ENCODE assay signal across 11 cellular contexts in the genomic region with DNA sequence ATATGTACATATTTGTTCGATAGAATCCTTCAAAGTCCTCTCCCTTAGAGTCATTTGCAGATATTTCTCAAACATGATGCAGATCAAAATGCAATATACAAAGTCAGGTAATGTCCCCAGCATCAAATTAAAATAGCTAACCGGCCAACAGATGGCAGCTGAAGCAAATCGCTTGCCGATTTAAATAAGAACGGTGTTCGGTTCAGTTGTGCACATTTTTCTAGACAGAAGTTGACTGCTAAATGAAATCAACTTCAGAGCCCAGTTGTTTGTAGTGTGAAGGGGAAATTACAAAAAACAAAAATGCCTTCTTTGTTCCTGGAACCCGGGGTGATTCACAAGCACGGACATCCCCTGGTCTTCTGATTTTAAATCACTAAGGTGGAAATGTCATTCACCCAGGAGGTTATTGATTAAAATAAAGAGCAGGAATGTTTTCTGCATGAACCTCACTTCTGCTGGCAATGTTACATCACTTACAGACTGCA.
A peak's percentile ranks its signal among the peaks of the same experiment; 100 is the strongest.
DNase-seq lines count a peak whose midpoint lies in the region; ATAC-seq and TF ChIP-seq lines count a peak whose summit lies in the region.
"Had no signal": no experiment of that assay in that cellular context is flagged by ENCODE, and none has a peak within 500 bp of the region (broad histone marks: within the 10 kb centered on the region; RNA-seq: fewer than 3 reads in every experiment).

No MANE protein-coding gene starts in this region.

- H3K27ac Mint-ChIP-seq in CD14-positive monocyte (no peak overlapping the region), HFFc6 (no peak overlapping the region)
- H3K27ac Mint-ChIP-seq: CD4-positive, alpha-beta T cell; T-helper 2 cell treated with Interferon-gamma antibody and Interleukin-4, amounts not matched to agents 5 μg/mL and 100 μg/mL, for 36 hours had no signal

- H3K4me1 ChIP-seq in BLaER1 treated with 17β-estradiol and CSF1 and Interleukin-3, amounts not matched to agents 10 nM and 100 nM: peaks cover 87 to 100% (median 98%) of the 10 kb centered on the region in 10 experiments
- H3K4me1 ChIP-seq in RWPE2 (ENCODE audit: insufficient read depth, poor library complexity, severe bottlenecking) (no peaks in the 10 kb centered on the region), iPS-20b (ENCODE audit: insufficient read depth, low read length) (peaks cover 31% of the 10 kb centered on the region)

- H3K4me2 ChIP-seq in BLaER1 treated with 17β-estradiol and CSF1 and Interleukin-3, amounts not matched to agents 10 nM and 100 nM: peak overlapping the region; percentile 40 to 71 (median 62); a peak in 19 of 22 replicates

- H3K9me3 Mint-ChIP-seq in CD14-positive monocyte (no peaks in the 10 kb centered on the region), HFFc6 (no peaks in the 10 kb centered on the region)
- H3K9me3 Mint-ChIP-seq: CD4-positive, alpha-beta T cell; T-helper 2 cell treated with Interferon-gamma antibody and Interleukin-4, amounts not matched to agents 5 μg/mL and 100 μg/mL, for 36 hours had no signal

- H3K4me1 Mint-ChIP-seq in CD14-positive monocyte (peaks cover under 1% of the 10 kb centered on the region), HFFc6 (ENCODE audit: low read depth) (no peaks in the 10 kb centered on the region)

- H3K36me3 ChIP-seq in BLaER1 treated with 17β-estradiol and CSF1 and Interleukin-3, amounts not matched to agents 10 nM and 100 nM: peaks cover 0 to 94% (median 31%) of the 10 kb centered on the region in 11 experiments; a peak in 14 of 22 replicates
- H3K36me3 ChIP-seq in RWPE2 (ENCODE audit: low read depth) (no peaks in the 10 kb centered on the region), iPS-20b (ENCODE audit: insufficient read depth, low read depth, low read length) (no peaks in the 10 kb centered on the region)

- H3K27me3 Mint-ChIP-seq in CD14-positive monocyte (ENCODE audit: low read depth in 3 of 3) (peaks cover 0 to 3% (median 3%) of the 10 kb centered on the region in 3 donors), HFFc6 (ENCODE audit: insufficient read depth) (no peaks in the 10 kb centered on the region)
- H3K27me3 Mint-ChIP-seq: CD4-positive, alpha-beta T cell had no signal

- H3K4me3 Mint-ChIP-seq in CD14-positive monocyte (no peak overlapping the region), HFFc6 (no peak overlapping the region)
- H3K4me3 Mint-ChIP-seq: CD4-positive, alpha-beta T cell; T-helper 2 cell treated with Interferon-gamma antibody and Interleukin-4, amounts not matched to agents 5 μg/mL and 100 μg/mL, for 36 hours had no signal

- no peak for DNase-seq in RWPE2 (ENCODE audit: low spot score)
- DNase-seq in CD14-positive monocyte (ENCODE audit: low spot score): no peak
- DNase-seq in HFFc6: no peak
- DNase-seq: CD4-positive, alpha-beta T cell; midbrain had no signal

- peak overlapping the region in 5 of 11 experiments; percentile 0 to 24 (median 3); a peak in 1 of 22 replicates for H3K9ac ChIP-seq in BLaER1 treated with 17β-estradiol and CSF1 and Interleukin-3, amounts not matched to agents 10 nM and 100 nM
- peak overlapping the region; percentile 9; the same call in 1 of the 2 replicates for H3K9ac ChIP-seq in iPS-20b (ENCODE audit: low read depth, low read length)

- H3K9me3 ChIP-seq in BLaER1 treated with 17β-estradiol and CSF1 and Interleukin-3, amounts not matched to agents 10 nM and 100 nM (replicated peaks in 1 of 11): no peaks in the 10 kb centered on the region
- no peaks in the 10 kb centered on the region for H3K9me3 ChIP-seq in RWPE2 (ENCODE audit: severe bottlenecking)
- no peaks in the 10 kb centered on the region for H3K9me3 ChIP-seq in iPS-20b (ENCODE audit: insufficient read depth, low read depth, low read length)

- peak overlapping the region in 9 of 11 experiments; percentile 4 to 67 (median 48); a peak in 17 of 22 replicates for H3K27ac ChIP-seq in BLaER1 treated with 17β-estradiol and CSF1 and Interleukin-3, amounts not matched to agents 10 nM and 100 nM
- H3K27ac ChIP-seq in RWPE2 (ENCODE audit: poor library complexity, severe bottlenecking): no peak overlapping the region
- H3K27ac ChIP-seq in iPS-20b (ENCODE audit: low read length): no peak overlapping the region

- H3K36me3 Mint-ChIP-seq in CD14-positive monocyte (no peaks in the 10 kb centered on the region), HFFc6 (ENCODE audit: low read depth) (no peaks in the 10 kb centered on the region)

- TF ChIP-seq CTCF in RWPE2 (IDR thresholded peaks at IDR 0.05; ENCODE audit: poor library complexity, severe bottlenecking) (peak; percentile 13), CD14-positive monocyte (IDR thresholded peaks at IDR 0.05) (no peak), HFFc6 (IDR thresholded peaks at IDR 0.05) (no peak)

- no peaks in the 10 kb centered on the region for H3K27me3 ChIP-seq in BLaER1 treated with 17β-estradiol and CSF1 and Interleukin-3, amounts not matched to agents 10 nM and 100 nM
- peaks cover 48% of the 10 kb centered on the region for H3K27me3 ChIP-seq in RWPE2 (ENCODE audit: insufficient read depth, poor library complexity, severe bottlenecking)
- no peaks in the 10 kb centered on the region for H3K27me3 ChIP-seq in iPS-20b (ENCODE audit: insufficient read depth, low read length)

- H4K20me1 ChIP-seq in BLaER1 treated with 17β-estradiol and CSF1 and Interleukin-3, amounts not matched to agents 10 nM and 100 nM: peaks cover 3 to 100% (median 83%) of the 10 kb centered on the region in 11 experiments; a peak in 18 of 22 replicates

- ATAC-seq in GM18868 (IDR thresholded peaks at IDR 0.05; ENCODE audit: unreplicated experiment) (peak; percentile 19), RWPE2 (ENCODE audit: low read depth) (no peak), HG03460 (IDR thresholded peaks at IDR 0.05; ENCODE audit: unreplicated experiment) (no peak), GM19328 (IDR thresholded peaks at IDR 0.05; ENCODE audit: unreplicated experiment) (no peak)

- no peak overlapping the region for H3K4me3 ChIP-seq in BLaER1 treated with 17β-estradiol and CSF1 and Interleukin-3, amounts not matched to agents 10 nM and 100 nM
- H3K4me3 ChIP-seq in RWPE2 (ENCODE audit: severe bottlenecking) (no peak overlapping the region), iPS-20b (ENCODE audit: low read length) (no peak overlapping the region; the same call in 1 of the 2 replicates)

- intact Hi-C loops in CD14-positive monocyte (cut with micrococcal nuclease): no loop called here

Comparison
In these comparisons a context has a peak if more than half of its experiments do, and no peak if none do; other contexts are left out.
1. H3K27ac ChIP-seq: peak in BLaER1 treated with 17β-estradiol and CSF1 and Interleukin-3, amounts not matched to agents 10 nM and 100 nM (9 of 11); none in RWPE2 (single experiment) and iPS-20b (single experiment).